ENCODE assay signal across 19 cellular contexts in genomic region chr17:5380491-5381135, GRCh38. TPM values are rescaled to one million over a fixed set of nuclear protein-coding genes. Genes with fewer than 3 reads are reported as not detected.
DNase-seq lines count a peak whose midpoint lies in the region; ATAC-seq and TF ChIP-seq lines count a peak whose summit lies in the region.
"Had no signal": no experiment of that assay in that cellular context is flagged by ENCODE, and none has a peak within 500 bp of the region (broad histone marks: within the 10 kb centered on the region; RNA-seq: fewer than 3 reads in every experiment).

No MANE protein-coding gene starts in this region.

- H3K9me3 ChIP-seq in left lung = no peaks in the 10 kb centered on the region
- H3K9me3 ChIP-seq: esophagus muscularis mucosa, upper lobe of right lung had no signal

- no peaks in the 10 kb centered on the region for H3K27me3 Mint-ChIP-seq in stimulated activated memory B cell treated with anti-CD40 and anti-IgM and Interleukin-4, amounts not matched to agents 10 μg/mL and 1 μg/mL and 100 μg/mL, for 72 hours

- no peaks in the 10 kb centered on the region for H3K9me3 Mint-ChIP-seq in activated naive CD4-positive, alpha-beta T cell treated with anti-CD3 and anti-CD28 coated beads, Interleukin-2, amount 50 U/mL, for 72 hours
- no peaks in the 10 kb centered on the region for H3K9me3 Mint-ChIP-seq in stimulated activated memory B cell treated with anti-CD40 and anti-IgM and Interleukin-4, amounts not matched to agents 10 μg/mL and 1 μg/mL and 100 μg/mL, for 72 hours

- peaks cover 6 to 100% of the 10 kb centered on the region in 2 donors for H3K36me3 ChIP-seq in left lung

- H3K4me1 Mint-ChIP-seq in stimulated activated memory B cell treated with anti-CD40 and anti-IgM and Interleukin-4, amounts not matched to agents 10 μg/mL and 1 μg/mL and 100 μg/mL, for 72 hours = peaks cover 8% of the 10 kb centered on the region

- H3K27me3 ChIP-seq in left lung = no peaks in the 10 kb centered on the region
- H3K27me3 ChIP-seq: esophagus muscularis mucosa, upper lobe of right lung had no signal

- DNase-seq in activated naive CD4-positive, alpha-beta T cell treated with anti-CD3 and anti-CD28 coated beads, Interleukin-2, amount 50 U/mL, for 72 hours (ENCODE audit: low spot score in 2 of 2) = no peak
- DNase-seq in activated naive CD4-positive, alpha-beta T cell treated with Interleukin-2 at 50 U/mL for 16 hours = no peak
- DNase-seq in fibroblast of peridontal ligament (ENCODE audit: extremely low read depth) (peak; percentile 7), left lung (no peak)
- DNase-seq in stimulated activated CD4-positive, alpha-beta T cell treated with anti-CD3 and anti-CD28 coated beads, Interleukin-4, amount 100 ng/mL, for 1 hour = no peak
- DNase-seq: activated gamma-delta T cell; AML-193; cerebellar nuclear complex; DMS79; KG1; NCI-H1436 treated with DMSO at 0.1 percent for 48 hours; NCI-H345; posterior cingulate gyrus; stimulated activated CD4-positive, alpha-beta T cell treated with anti-CD3 and anti-CD28 coated beads, Interleukin-15, amount 100 ng/mL, for 24 hours; upper lobe of right lung had no signal

- no peak overlapping the region for H3K4me3 ChIP-seq in left lung
- H3K4me3 ChIP-seq: esophagus muscularis mucosa, upper lobe of right lung had no signal

- no peak overlapping the region for H3K4me3 Mint-ChIP-seq in stimulated activated memory B cell treated with anti-CD40 and anti-IgM and Interleukin-4, amounts not matched to agents 10 μg/mL and 1 μg/mL and 100 μg/mL, for 72 hours

- H3K27ac Mint-ChIP-seq in activated naive CD4-positive, alpha-beta T cell treated with anti-CD3 and anti-CD28 coated beads, Interleukin-2, amount 50 U/mL, for 72 hours = peak overlapping the region; percentile 15 to 59
- peak overlapping the region; percentile 31 for H3K27ac Mint-ChIP-seq in stimulated activated memory B cell treated with anti-CD40 and anti-IgM and Interleukin-4, amounts not matched to agents 10 μg/mL and 1 μg/mL and 100 μg/mL, for 72 hours

- no peaks in the 10 kb centered on the region for H3K4me1 ChIP-seq in left lung
- H3K4me1 ChIP-seq: esophagus muscularis mucosa, upper lobe of right lung had no signal

- TF ChIP-seq CTCF in VCaP (conservative IDR thresholded peaks at IDR 0.05) (no peak), left lung (IDR thresholded peaks at IDR 0.05) (no peak)

- H3K36me3 Mint-ChIP-seq in activated naive CD4-positive, alpha-beta T cell treated with anti-CD3 and anti-CD28 coated beads, Interleukin-2, amount 50 U/mL, for 72 hours = peaks cover 7 to 16% of the 10 kb centered on the region in 2 donors
- peaks cover 54% of the 10 kb centered on the region for H3K36me3 Mint-ChIP-seq in stimulated activated memory B cell treated with anti-CD40 and anti-IgM and Interleukin-4, amounts not matched to agents 10 μg/mL and 1 μg/mL and 100 μg/mL, for 72 hours

- peak in 1 of 2 donors; percentile 12 for ATAC-seq in activated naive CD4-positive, alpha-beta T cell treated with anti-CD3 and anti-CD28 coated beads, Interleukin-2, amount 50 U/mL, for 72 hours
- no peak for ATAC-seq in stimulated activated memory B cell treated with anti-CD40 and anti-IgM and Interleukin-4, amounts not matched to agents 10 μg/mL and 1 μg/mL and 100 μg/mL, for 72 hours
- ATAC-seq in GM18909 (IDR thresholded peaks at IDR 0.05; ENCODE audit: poor library complexity, unreplicated experiment) (no peak), left lung (no peak)
- ATAC-seq: upper lobe of right lung had no signal

- intact Hi-C loops in left lung (cut with DNase I) = no loop called here

- H3K27ac ChIP-seq in VCaP (peak overlapping the region; percentile 8; the same call in 1 of the 2 replicates), left lung (no peak overlapping the region)
- H3K27ac ChIP-seq: upper lobe of right lung had no signal

RNA-seq across cellular contexts. Expression of gene NUP88, which starts 38.8 kb away (rescaled TPM):
- 100 to 1,000 TPM; 121 to 136 TPM for total RNA-seq in activated naive CD4-positive, alpha-beta T cell treated with anti-CD3 and anti-CD28 coated beads, Interleukin-2, amount 50 U/mL, for 72 hours
- total RNA-seq in left lung = 10 to 100 TPM; 33.0 to 44.5 TPM

RNA-seq across cellular contexts. Expression of gene RPAIN, which starts 39.4 kb away (rescaled TPM):
- total RNA-seq in activated naive CD4-positive, alpha-beta T cell treated with anti-CD3 and anti-CD28 coated beads, Interleukin-2, amount 50 U/mL, for 72 hours = 10 to 100 TPM; 49.1 to 61.3 TPM
- 10 to 100 TPM; 31.8 to 35.6 TPM for total RNA-seq in left lung

RNA-seq across cellular contexts. Expression of gene C1QBP, which starts 58.3 kb away (rescaled TPM):
- 100 to 1,000 TPM; 234 to 350 TPM for total RNA-seq in activated naive CD4-positive, alpha-beta T cell treated with anti-CD3 and anti-CD28 coated beads, Interleukin-2, amount 50 U/mL, for 72 hours
- total RNA-seq in left lung = 100 to 1,000 TPM in 1 of 2 donors, 10 to 100 TPM in 1; 66.3 to 142 TPM
